In the genomic region with DNA sequence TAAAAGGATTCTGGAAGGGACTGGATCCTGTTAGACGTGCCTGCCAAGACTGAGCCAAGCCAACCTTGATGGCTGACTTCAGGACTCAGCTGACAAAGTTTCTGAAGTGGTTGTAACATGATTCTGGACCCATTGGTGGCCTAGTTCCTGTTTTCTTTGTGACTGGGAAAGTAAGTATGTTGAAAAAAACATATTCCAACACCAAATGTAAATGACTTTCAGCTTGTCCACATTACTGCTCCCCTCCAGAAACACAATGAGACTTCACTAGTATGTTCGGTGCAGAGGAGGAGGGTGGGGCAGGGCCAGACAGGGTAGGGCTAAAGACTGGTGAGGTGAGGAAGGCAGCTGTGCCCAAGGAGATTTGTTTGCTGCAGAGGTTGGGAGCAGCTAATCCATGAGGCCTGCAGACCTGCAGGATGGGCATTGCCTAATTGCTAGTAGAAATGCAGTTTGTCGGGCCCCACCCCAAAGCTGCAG, we compare ENCODE assay signal across 1 cellular context.
TF ChIP-seq lines count a peak whose summit lies in the region.

No MANE protein-coding gene starts in this region.

TF ChIP-seq in IMR-90, 13 proteins besides CTCF, POLR2A, EP300 and RAD21 (continued from another document):
- TF ChIP-seq, protein P1, sequence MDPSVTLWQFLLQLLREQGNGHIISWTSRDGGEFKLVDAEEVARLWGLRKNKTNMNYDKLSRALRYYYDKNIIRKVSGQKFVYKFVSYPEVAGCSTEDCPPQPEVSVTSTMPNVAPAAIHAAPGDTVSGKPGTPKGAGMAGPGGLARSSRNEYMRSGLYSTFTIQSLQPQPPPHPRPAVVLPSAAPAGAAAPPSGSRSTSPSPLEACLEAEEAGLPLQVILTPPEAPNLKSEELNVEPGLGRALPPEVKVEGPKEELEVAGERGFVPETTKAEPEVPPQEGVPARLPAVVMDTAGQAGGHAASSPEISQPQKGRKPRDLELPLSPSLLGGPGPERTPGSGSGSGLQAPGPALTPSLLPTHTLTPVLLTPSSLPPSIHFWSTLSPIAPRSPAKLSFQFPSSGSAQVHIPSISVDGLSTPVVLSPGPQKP (IDR thresholded peaks at IDR 0.05; ENCODE audit: borderline replicate concordance, low read depth, low read length), result no peak
- TF ChIP-seq CHD1 (IDR thresholded peaks at IDR 0.05; ENCODE audit: low read depth, low read length) (no peak), NFE2L2 (IDR thresholded peaks at IDR 0.05; ENCODE audit: low read depth, low read length) (no peak), MXI1 (IDR thresholded peaks at IDR 0.05; ENCODE audit: borderline replicate concordance, low read depth, low read length) (no peak), MAZ (IDR thresholded peaks at IDR 0.05; ENCODE audit: borderline replicate concordance, low read depth, low read length) (no peak), BHLHE40 (IDR thresholded peaks at IDR 0.05; ENCODE audit: low read depth, low read length) (no peak), SMC3 (IDR thresholded peaks at IDR 0.05; ENCODE audit: low read depth, low read length) (no peak), FOS (IDR thresholded peaks at IDR 0.05; ENCODE audit: low read depth, low read length) (no peak)
- TF ChIP-seq, protein P2, sequence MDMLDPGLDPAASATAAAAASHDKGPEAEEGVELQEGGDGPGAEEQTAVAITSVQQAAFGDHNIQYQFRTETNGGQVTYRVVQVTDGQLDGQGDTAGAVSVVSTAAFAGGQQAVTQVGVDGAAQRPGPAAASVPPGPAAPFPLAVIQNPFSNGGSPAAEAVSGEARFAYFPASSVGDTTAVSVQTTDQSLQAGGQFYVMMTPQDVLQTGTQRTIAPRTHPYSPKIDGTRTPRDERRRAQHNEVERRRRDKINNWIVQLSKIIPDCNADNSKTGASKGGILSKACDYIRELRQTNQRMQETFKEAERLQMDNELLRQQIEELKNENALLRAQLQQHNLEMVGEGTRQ (IDR thresholded peaks at IDR 0.05; ENCODE audit: low read depth, low read length), result no peak
TF ChIP-seq in IMR-90: peak in this region for 0.
